Comparison of ENCODE assay signal across 24 cellular contexts in the genomic region with DNA sequence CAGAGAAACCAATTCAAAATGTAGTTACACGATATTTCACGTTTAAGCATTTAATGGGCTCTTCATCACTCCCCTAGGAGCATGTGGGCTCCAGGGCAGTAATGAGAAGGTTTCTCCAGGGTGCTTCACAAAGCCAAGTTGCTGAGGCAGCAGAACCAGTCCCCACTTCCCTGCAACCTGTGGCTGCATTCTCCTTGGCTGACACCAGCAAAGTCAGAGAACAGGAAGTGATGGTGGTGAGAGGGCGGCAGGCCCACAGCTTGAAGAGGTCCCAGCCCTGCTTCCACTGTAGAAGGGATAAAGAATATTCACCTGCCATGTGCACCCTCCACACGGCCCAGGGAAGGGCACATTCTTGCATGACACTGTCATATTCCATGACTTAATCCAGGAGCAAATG.
"Had no signal": no experiment of that assay in that cellular context is flagged by ENCODE, and none has a peak within 500 bp of the region (broad histone marks: within the 10 kb centered on the region; RNA-seq: fewer than 3 reads in every experiment).

No MANE protein-coding gene starts in this region.

- H3K4me2 ChIP-seq: hepatocyte, neural progenitor cell had no signal

- H3K27ac ChIP-seq: gastroesophageal sphincter, heart left ventricle, hepatocyte, left lung, neural progenitor cell, parathyroid adenoma, prostate gland, right atrium auricular region, sigmoid colon, stomach, thyroid gland had no signal

- DNase-seq: cortex of kidney; effector memory CD8-positive, alpha-beta T cell; erythroblast; foreskin fibroblast; heart left ventricle; kidney; left lung; mesenchymal stem cell; midbrain; naive thymus-derived CD4-positive, alpha-beta T cell; sigmoid colon; stimulated activated CD4-positive, alpha-beta T cell treated with anti-CD3 and anti-CD28 coated beads, Interleukin-2, amount 100 ng/mL, for 24 hours; stimulated activated CD4-positive, alpha-beta T cell treated with anti-CD3 and anti-CD28 coated beads, Interleukin-4, amount 100 ng/mL, for 24 hours; stimulated activated naive CD4-positive, alpha-beta T cell treated with Interleukin-2 at 50 U/mL for 16 hours; stomach; thyroid gland; trophoblast cell had no signal

- H3K36me3 ChIP-seq: gastroesophageal sphincter, heart left ventricle, left lung, neural progenitor cell, prostate gland, right atrium auricular region, sigmoid colon, stomach, thyroid gland had no signal

- H3K4me1 ChIP-seq: gastroesophageal sphincter, heart left ventricle, left lung, neural progenitor cell, parathyroid adenoma, prostate gland, right atrium auricular region, sigmoid colon, stomach, thyroid gland had no signal

- H3K4me3 ChIP-seq: gastroesophageal sphincter, heart left ventricle, hepatocyte, left lung, neural progenitor cell, prostate gland, right atrium auricular region, sigmoid colon, stomach, thyroid gland had no signal

- H3K79me2 ChIP-seq: hepatocyte, parathyroid adenoma had no signal

- H3K9ac ChIP-seq: neural progenitor cell, parathyroid adenoma had no signal

- H3K27me3 ChIP-seq: gastroesophageal sphincter, heart left ventricle, hepatocyte, left lung, neural progenitor cell, right atrium auricular region, sigmoid colon, stomach, thyroid gland had no signal

- H2AFZ ChIP-seq: hepatocyte, neural progenitor cell, parathyroid adenoma had no signal

- H3K9me3 ChIP-seq: gastroesophageal sphincter, left lung, prostate gland, right atrium auricular region, stomach, thyroid gland had no signal

- ATAC-seq: effector memory CD8-positive, alpha-beta T cell; gastroesophageal sphincter; heart left ventricle; left lung; naive thymus-derived CD4-positive, alpha-beta T cell; stimulated activated effector memory CD8-positive, alpha-beta T cell treated with anti-CD3 and anti-CD28 coated beads, Interleukin-12 subunit alpha, Interleukin-12 subunit beta, amount 100 ng/mL, for 72 hours had no signal
